16 cellular contexts compared by ENCODE assay signal in genomic region chr12:26158078-26158764, GRCh38. TPM values are rescaled to one million over a fixed set of nuclear protein-coding genes. Genes with fewer than 3 reads are reported as not detected.
DNase-seq lines count a peak whose midpoint lies in the region; ATAC-seq, FAIRE-seq and TF ChIP-seq lines count a peak whose summit lies in the region.
"Had no signal": no experiment of that assay in that cellular context is flagged by ENCODE, and none has a peak within 500 bp of the region (broad histone marks: within the 10 kb centered on the region; RNA-seq: fewer than 3 reads in every experiment).

No MANE protein-coding gene starts in this region.

- H4K20me1 ChIP-seq in GM12878 (ENCODE audit: control insufficient read depth, insufficient read depth): no peaks in the 10 kb centered on the region
- H4K20me1 ChIP-seq in smooth muscle cell (ENCODE audit: low read depth): no peaks in the 10 kb centered on the region

- H3K36me3 ChIP-seq in GM12878 (ENCODE audit: control insufficient read depth in 2 of 2, insufficient read depth in 2 of 2, low read length in 1 of 2) (no peaks in the 10 kb centered on the region), smooth muscle cell (ENCODE audit: low read depth) (no peaks in the 10 kb centered on the region), gastroesophageal sphincter (no peaks in the 10 kb centered on the region)
- H3K36me3 ChIP-seq: right atrium auricular region had no signal

- no peak overlapping the region for H3K4me2 ChIP-seq in GM12878 (ENCODE audit: control insufficient read depth, insufficient read depth)
- H3K4me2 ChIP-seq in smooth muscle cell: no peak overlapping the region

- H3K79me2 ChIP-seq in GM12878 (ENCODE audit: control insufficient read depth, insufficient read depth, low read length): no peaks in the 10 kb centered on the region
- H3K79me2 ChIP-seq in smooth muscle cell (ENCODE audit: low read depth): no peaks in the 10 kb centered on the region

- no peak overlapping the region for H3K9ac ChIP-seq in GM12878 (ENCODE audit: control insufficient read depth, insufficient read depth, low read length)
- no peak overlapping the region for H3K9ac ChIP-seq in smooth muscle cell (ENCODE audit: low read depth)

- WGBS in GM12878 (ENCODE audit: insufficient coverage, insufficient replicate concordance, low lambda C conversion rate, missing lambda C conversion rate): 82% methylated on average over 3 of the region's 3 CpGs
- 63% methylated on average over 3 of the region's 3 CpGs for WGBS in smooth muscle cell (ENCODE audit: low lambda C conversion rate)
- 83 to 100% methylated on average over 1 to 2 of the region's 3 CpGs for WGBS in gastroesophageal sphincter (ENCODE audit: low coverage in 1 of 2), 2 donors

- DNase-seq in GM12892 (ENCODE audit: insufficient read length): no peak
- DNase-seq in GM12878 (ENCODE audit: low read depth, low spot score): no peak
- no peak for DNase-seq in smooth muscle cell (lab: John Stamatoyannopoulos, UW; ENCODE audit: unreplicated experiment)
- DNase-seq: activated CD8-positive, alpha-beta memory T cell treated with anti-CD3 and anti-CD28 coated beads, Interleukin-2, amount 50 U/mL, for 48 hours; CD4-positive, alpha-beta T cell; naive thymus-derived CD4-positive, alpha-beta T cell; NCI-H1092; NCI-H510A; Right ventricle myocardium superior had no signal

- H3K27me3 ChIP-seq in GM12878 (replicated peaks in 1 of 2; ENCODE audit: control insufficient read depth in 2 of 2, insufficient read depth in 2 of 2, low read length in 1 of 2) (no peaks in the 10 kb centered on the region), smooth muscle cell (ENCODE audit: low read depth) (no peaks in the 10 kb centered on the region), gastroesophageal sphincter (no peaks in the 10 kb centered on the region)
- H3K27me3 ChIP-seq: right atrium auricular region had no signal

- SMC1A ChIA-PET in GM12878 (lab: Charles Lee; ENCODE audit: uncharacterized antibody, unreplicated experiment): interaction anchor here (0.8 to 8.1 kb wide), 11 partner anchors 13 to 1004 kb away, joined by 3 to 93 read pairs (median 14); partner anchors contain the start of gene BHLHE41

- H3K4me3 ChIP-seq in GM12878 (no peak overlapping the region), smooth muscle cell (no peak overlapping the region), gastroesophageal sphincter (no peak overlapping the region)
- H3K4me3 ChIP-seq: right atrium auricular region had no signal

- in situ Hi-C loops in GM12878 (cut with MboI): no loop called here

- intact Hi-C loops in GM12878 (cut with micrococcal nuclease; ENCODE audit: unreplicated experiment): no loop called here

- peak; percentile 44; the same call in 1 of the 2 replicates for TF ChIP-seq RAD21 in GM12878 (IDR thresholded peaks at IDR 0.05; ENCODE audit: insufficient read depth, low read depth, low read length)

- peak; percentile 73 for FAIRE-seq in GM12892 (lab: Jason Lieb, UNC)
- peak; percentile 44 for FAIRE-seq in GM12878 (lab: Jason Lieb, UNC)

- TF ChIP-seq POLR2A in GM12892 (IDR thresholded peaks at IDR 0.05; ENCODE audit: low read depth, low read length) (no peak), GM12878 (IDR thresholded peaks at IDR 0.05; ENCODE audit: low read depth, low read length) (no peak), gastroesophageal sphincter (IDR thresholded peaks at IDR 0.05) (no peak)

- peaks cover 6% of the 10 kb centered on the region for H3F3A ChIP-seq in smooth muscle cell (ENCODE audit: low read depth)

- H3K27ac ChIP-seq in GM12878 (ENCODE audit: control insufficient read depth, insufficient read depth): no peak overlapping the region; the same call in 1 of the 2 replicates
- peak overlapping the region; percentile 12 for H3K27ac ChIP-seq in smooth muscle cell (ENCODE audit: low read depth)
- H3K27ac ChIP-seq in gastroesophageal sphincter: no peak overlapping the region
- H3K27ac ChIP-seq: HL-60, right atrium auricular region had no signal

- peaks cover 41% of the 10 kb centered on the region for H3K4me1 ChIP-seq in GM12878 (ENCODE audit: control insufficient read depth, insufficient read depth, low read length)
- no peaks in the 10 kb centered on the region for H3K4me1 ChIP-seq in smooth muscle cell (ENCODE audit: low read depth)
- peaks cover 0 to 12% (median 4%) of the 10 kb centered on the region in 3 donors for H3K4me1 ChIP-seq in gastroesophageal sphincter

- peak in 1 of 3 experiments; percentile 17; a peak in 1 of 6 replicates for TF ChIP-seq CTCF in GM12878 (IDR thresholded peaks at IDR 0.05 in 2 of 3, conservative IDR thresholded peaks at IDR 0.05 in 1 of 3; ENCODE audit: control insufficient read depth in 2 of 3, extremely low read depth in 1 of 3, insufficient read depth in 1 of 3, low read depth in 3 of 3, low read length in 3 of 3)
- no peak for TF ChIP-seq CTCF in smooth muscle cell (IDR thresholded peaks at IDR 0.05; ENCODE audit: borderline replicate concordance, insufficient read depth, poor library complexity, severe bottlenecking)
- TF ChIP-seq CTCF in gastroesophageal sphincter (IDR thresholded peaks at IDR 0.05): no peak

- H2AFZ ChIP-seq in GM12878 (ENCODE audit: control insufficient read depth, low read depth, low read length): peak overlapping the region; percentile 51; the same call in 1 of the 2 replicates
- no peak overlapping the region for H2AFZ ChIP-seq in smooth muscle cell (ENCODE audit: low read depth)

- BruUV-seq in GM12878 (replicated peaks; lab: Mats Ljungman, UMichigan): no TSS peak

- ATAC-seq in HG02885 (IDR thresholded peaks at IDR 0.05; ENCODE audit: poor library complexity, unreplicated experiment): peak; percentile 23
- ATAC-seq in GM12878: no peak
- ATAC-seq in gastroesophageal sphincter: no peak
- ATAC-seq in GM21529 (IDR thresholded peaks at IDR 0.05; ENCODE audit: unreplicated experiment): no peak
- no peak for ATAC-seq in HG02973 (IDR thresholded peaks at IDR 0.05; ENCODE audit: unreplicated experiment)
- ATAC-seq: activated naive CD4-positive, alpha-beta T cell treated with anti-CD3 and anti-CD28 coated beads, Interleukin-2, amount 50 U/mL, for 72 hours; naive thymus-derived CD4-positive, alpha-beta T cell had no signal

- POLR2A ChIA-PET in GM12878 (lab: Charles Lee): no interaction called here

- TF ChIP-seq EP300 in GM12878 (IDR thresholded peaks at IDR 0.05; ENCODE audit: borderline replicate concordance in 1 of 2, control insufficient read depth in 1 of 2, low read depth in 2 of 2, low read length in 2 of 2): no peak
- no peak for TF ChIP-seq EP300 in gastroesophageal sphincter (IDR thresholded peaks at IDR 0.05)

- H3K9me3 ChIP-seq in GM12878 (replicated peaks; ENCODE audit: control insufficient read depth, insufficient read depth, low read length) (no peaks in the 10 kb centered on the region; the same call in 2 of the 3 replicates), smooth muscle cell (replicated peaks; ENCODE audit: low read depth) (no peaks in the 10 kb centered on the region), gastroesophageal sphincter (no peaks in the 10 kb centered on the region)
- H3K9me3 ChIP-seq: right atrium auricular region had no signal

- CTCF ChIA-PET in GM12878 (lab: Yijun Ruan, JAX): interaction anchor here (0.7 to 7.2 kb wide), 7 partner anchors 9 to 214 kb away, joined by 3 to 74 read pairs (median 3); partner anchors contain the start of gene BHLHE41

- RAD21 ChIA-PET in GM12878 (lab: Charles Lee; ENCODE audit: unreplicated experiment): interaction anchor here (1.1 to 5.5 kb wide), 6 partner anchors 11 to 160 kb away, joined by 3 to 76 read pairs (median 15); no protein-coding TSS in a partner anchor

RNA-seq across cellular contexts. Expression of gene BHLHE41, which starts 33.4 kb away (rescaled TPM):
- polyA plus RNA-seq in GM12892 (2012; ENCODE audit: missing spikeins): 1.5 TPM
- 0.15 TPM in 2 replicates for total RNA-seq in GM12878 (2013; cell fraction: nucleolus; rRNA removed)
- total RNA-seq in GM12878 (2014; rRNA removed): not detected in 2 replicates
- total RNA-seq in GM12878 (2014; rRNA removed; fragmentation: Illumina TruSeq; extraction: Trizol): 0.04 and 0.14 TPM in 2 replicates
- 0.13 and 0.45 TPM in 2 replicates for total RNA-seq in GM12878 (2021)
- polyA plus RNA-seq in GM12878 (2011; ENCODE audit: low read depth): 0.17 TPM
- polyA plus RNA-seq in GM12878 (2011; rRNA removed): 0.84 and 1.5 TPM in 2 replicates
- polyA plus RNA-seq in GM12878 (2011; cell fraction: cytosol; rRNA removed): 0.48 and 1.2 TPM in 2 replicates
- 0.89 and 1.9 TPM in 2 replicates for polyA plus RNA-seq in GM12878 (2011; cell fraction: nucleus; rRNA removed)
- polyA plus RNA-seq in GM12878 (2012): 0.74 and 1.8 TPM in 2 replicates
- 0.07 TPM in 1 of 2 replicates, not detected in the other for polyA plus RNA-seq in GM12878 (2014; fragmentation: Illumina TruSeq; extraction: Trizol)
- under 1 TPM; 0.02 to 0.04 TPM for polyA plus RNA-seq in GM12878 (2014; fragmentation: Nextera tagmentation; extraction: Ambion mirVana)
- 0.08 and 0.23 TPM in 2 replicates for polyA plus RNA-seq in GM12878 (2014; rRNA removed)
- polyA plus RNA-seq in GM12878 (2016; fragmentation: Nextera tagmentation; extraction: Ambion mirVana): not detected
- polyA minus RNA-seq in GM12878 (2011; rRNA and poly(A)+ RNA removed): 0.41 and 1.2 TPM in 2 replicates
- 0.21 and 0.53 TPM in 2 replicates for polyA minus RNA-seq in GM12878 (2011; cell fraction: cytosol; rRNA and poly(A)+ RNA removed)
- 0.36 and 2.1 TPM in 2 replicates for polyA minus RNA-seq in GM12878 (2011; cell fraction: nucleus; rRNA and poly(A)+ RNA removed)
- 4.4 and 6.0 TPM in 2 replicates for total RNA-seq in smooth muscle cell
- 10.3 and 10.6 TPM in 2 replicates for polyA plus RNA-seq in smooth muscle cell
- total RNA-seq in gastroesophageal sphincter: 10 to 100 TPM in 3 of 4 donors, 1 to 10 TPM in 1; 5.3 to 91.2 (median 21.7) TPM
- total RNA-seq: activated naive CD4-positive, alpha-beta T cell treated with anti-CD3 and anti-CD28 coated beads, Interleukin-2, amount 50 U/mL, for 72 hours; CD4-positive, alpha-beta T cell had no signal
- polyA plus RNA-seq: naive thymus-derived CD4-positive, alpha-beta T cell had no signal

RNA-seq across cellular contexts. Expression of gene SSPN, which starts 37.2 kb away (rescaled TPM):
- 0.47 TPM for polyA plus RNA-seq in GM12892 (2012; ENCODE audit: missing spikeins)
- total RNA-seq in GM12878 (2013; cell fraction: nucleolus; rRNA removed): not detected in 2 replicates
- total RNA-seq in GM12878 (2014; rRNA removed) (0.05 TPM in 1 of 2 replicates, not detected in the other), GM12878 (2014; rRNA removed; fragmentation: Illumina TruSeq; extraction: Trizol) (0.04 TPM in 1 of 2 replicates, not detected in the other), GM12878 (2021) (0.05 TPM in 1 of 2 replicates, not detected in the other), smooth muscle cell (24.4 and 31.9 TPM in 2 replicates), gastroesophageal sphincter (10 to 100 TPM; 35.9 to 65.4 (median 53.3) TPM)
- polyA plus RNA-seq in GM12878 (2011; ENCODE audit: low read depth): 0.18 TPM
- polyA plus RNA-seq in GM12878 (2011; rRNA removed) (0.27 and 0.41 TPM in 2 replicates), GM12878 (2014; fragmentation: Illumina TruSeq; extraction: Trizol) (0.04 TPM in 1 of 2 replicates, not detected in the other), GM12878 (2014; fragmentation: Nextera tagmentation; extraction: Ambion mirVana) (under 1 TPM in 1 of 2 experiments, not detected in 1; 0.35 TPM), GM12878 (2014; rRNA removed) (not detected in 2 replicates), GM12878 (2016; fragmentation: Nextera tagmentation; extraction: Ambion mirVana) (under 1 TPM in 1 of 2 experiments, not detected in 1; 0.28 TPM), smooth muscle cell (18.8 and 22.6 TPM in 2 replicates)
- polyA plus RNA-seq in GM12878 (2011; cell fraction: cytosol; rRNA removed): 0.23 and 0.34 TPM in 2 replicates
- 0.03 and 0.04 TPM in 2 replicates for polyA plus RNA-seq in GM12878 (2011; cell fraction: nucleus; rRNA removed)
- 0.13 and 0.39 TPM in 2 replicates for polyA plus RNA-seq in GM12878 (2012)
- 0.72 TPM in 1 of 2 replicates, not detected in the other for polyA minus RNA-seq in GM12878 (2011; rRNA and poly(A)+ RNA removed)
- not detected in 2 replicates for polyA minus RNA-seq in GM12878 (2011; cell fraction: cytosol; rRNA and poly(A)+ RNA removed)
- polyA minus RNA-seq in GM12878 (2011; cell fraction: nucleus; rRNA and poly(A)+ RNA removed): 0.24 TPM in 1 of 2 replicates, not detected in the other
- total RNA-seq: activated naive CD4-positive, alpha-beta T cell treated with anti-CD3 and anti-CD28 coated beads, Interleukin-2, amount 50 U/mL, for 72 hours; CD4-positive, alpha-beta T cell had no signal
- polyA plus RNA-seq: naive thymus-derived CD4-positive, alpha-beta T cell had no signal

Comparison
In these comparisons a context has a peak if more than half of its experiments do, and no peak if none do; other contexts are left out.
1. RNA of gene SSPN, which starts 37.2 kb away (total RNA-seq): 35.9 to 65.4 TPM in gastroesophageal sphincter and 24.4 to 31.9 TPM in smooth muscle cell; 0.04 to 0.05 TPM in GM12878; every median in the first group is over 10 times any median in the second.